Comparison of ENCODE assay signal across 22 cellular contexts in the genomic region with DNA sequence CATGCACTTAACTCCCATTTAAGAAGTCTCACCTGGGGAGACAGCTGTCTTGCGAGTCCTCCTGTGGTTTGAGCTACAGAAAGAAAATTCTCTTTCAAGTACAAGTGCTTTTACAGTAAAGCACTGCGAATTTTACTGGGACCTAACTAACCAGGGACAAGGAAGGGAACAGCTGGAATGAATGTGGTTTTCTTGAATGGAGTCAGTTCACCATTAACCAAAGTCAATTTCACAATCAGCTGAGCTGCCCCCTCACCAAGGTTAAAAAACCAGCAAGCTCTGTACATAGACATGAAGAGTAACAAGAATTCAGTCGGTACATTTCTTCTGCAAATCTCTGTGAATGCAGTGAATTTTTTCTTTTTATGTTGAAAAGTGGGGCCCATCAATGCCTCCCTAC. TPM values are rescaled to one million over a fixed set of nuclear protein-coding genes. Genes with fewer than 3 reads are reported as not detected.
DNase-seq lines count a peak whose midpoint lies in the region; TF ChIP-seq lines count a peak whose summit lies in the region.
"Had no signal": no experiment of that assay in that cellular context is flagged by ENCODE, and none has a peak within 500 bp of the region (broad histone marks: within the 10 kb centered on the region; RNA-seq: fewer than 3 reads in every experiment).

No MANE protein-coding gene starts in this region.

- TF ChIP-seq CTCF in kidney epithelial cell (IDR thresholded peaks at IDR 0.05; ENCODE audit: insufficient read depth, low read length, poor library complexity, severe bottlenecking) (no peak), Peyer's patch (IDR thresholded peaks at IDR 0.05) (no peak)

- H3K14ac ChIP-seq in mesenchymal stem cell (ENCODE audit: low read length in 2 of 2), result no peak overlapping the region

- H2AFZ ChIP-seq in mesenchymal stem cell (ENCODE audit: low read depth, low read length), result no peak overlapping the region
- H2AFZ ChIP-seq: GM23248 had no signal

- H2BK120ac ChIP-seq in mesenchymal stem cell (ENCODE audit: low read depth, low read length), result no peak overlapping the region

- no peak overlapping the region for H3K4me3 ChIP-seq in BLaER1 treated with 17β-estradiol and CSF1 and Interleukin-3, amounts not matched to agents 10 nM and 100 nM
- H3K4me3 ChIP-seq in kidney epithelial cell (ENCODE audit: low read depth, low read length) (no peak overlapping the region), mesenchymal stem cell (ENCODE audit: insufficient read depth in 1 of 2, low read depth in 1 of 2, low read length in 2 of 2) (no peak overlapping the region), Peyer's patch (no peak overlapping the region)
- H3K4me3 ChIP-seq: GM23248 had no signal

- H3K79me1 ChIP-seq in mesenchymal stem cell (replicated peaks; ENCODE audit: low read length, poor library complexity, severe bottlenecking), result peaks cover 33% of the 10 kb centered on the region

- H4K20me1 ChIP-seq in BLaER1 treated with 17β-estradiol and CSF1 and Interleukin-3, amounts not matched to agents 10 nM and 100 nM, result no peaks in the 10 kb centered on the region

- no peak overlapping the region for H3K27ac ChIP-seq in BLaER1 treated with 17β-estradiol and CSF1 and Interleukin-3, amounts not matched to agents 10 nM and 100 nM
- H3K27ac ChIP-seq in mesenchymal stem cell (ENCODE audit: low read length, poor library complexity, severe bottlenecking) (peak overlapping the region; percentile 74), Peyer's patch (no peak overlapping the region)
- H3K27ac ChIP-seq: GM23248 had no signal

- no peak overlapping the region for H3K23ac ChIP-seq in mesenchymal stem cell (ENCODE audit: low read length in 2 of 2)

- no peaks in the 10 kb centered on the region for H3K27me3 ChIP-seq in BLaER1 treated with 17β-estradiol and CSF1 and Interleukin-3, amounts not matched to agents 10 nM and 100 nM
- H3K27me3 ChIP-seq in kidney epithelial cell (ENCODE audit: control insufficient read depth, insufficient read depth, low read length) (no peaks in the 10 kb centered on the region), mesenchymal stem cell (ENCODE audit: control insufficient read depth in 1 of 2, insufficient read depth in 1 of 2, low read length in 2 of 2) (no peaks in the 10 kb centered on the region), Peyer's patch (no peaks in the 10 kb centered on the region)

- H2BK12ac ChIP-seq in mesenchymal stem cell (ENCODE audit: low read length in 2 of 2), result no peak overlapping the region

- H3K4me1 ChIP-seq in BLaER1 treated with 17β-estradiol and CSF1 and Interleukin-3, amounts not matched to agents 10 nM and 100 nM, result peaks cover 0 to 69% (median 44%) of the 10 kb centered on the region in 10 experiments; a peak in 15 of 20 replicates
- peaks cover 15% of the 10 kb centered on the region for H3K4me1 ChIP-seq in mesenchymal stem cell (ENCODE audit: control insufficient read depth, insufficient read depth, low read depth, low read length)
- no peaks in the 10 kb centered on the region for H3K4me1 ChIP-seq in Peyer's patch

- no peak overlapping the region for H3K4ac ChIP-seq in mesenchymal stem cell (ENCODE audit: low read depth in 1 of 2, low read length in 2 of 2)

- no peak overlapping the region for H2BK15ac ChIP-seq in mesenchymal stem cell (ENCODE audit: low read depth, poor library complexity, severe bottlenecking)

- 90% methylated on average over 3 of the region's 3 CpGs for WGBS in mesenchymal stem cell

- H2BK5ac ChIP-seq in mesenchymal stem cell (ENCODE audit: low read depth, low read length, poor library complexity, severe bottlenecking), result no peak overlapping the region

- no peak overlapping the region for H3K18ac ChIP-seq in mesenchymal stem cell (ENCODE audit: low read depth in 1 of 2, low read length in 2 of 2)

- H2AK5ac ChIP-seq in mesenchymal stem cell (ENCODE audit: low read length, severe bottlenecking), result no peak overlapping the region

- TF ChIP-seq POLR2A in Peyer's patch (IDR thresholded peaks at IDR 0.05), result no peak

- no peak overlapping the region for H4K91ac ChIP-seq in mesenchymal stem cell (ENCODE audit: low read length)

- DNase-seq in amniotic epithelial cell (ENCODE audit: low read depth) (peak; percentile 13), kidney epithelial cell (ENCODE audit: low read depth) (peak; percentile 68), mesenchymal stem cell (no peak), SW480 (ENCODE audit: low spot score) (no peak), inferior parietal cortex (ENCODE audit: extremely low spot score) (no peak), Peyer's patch (no peak)
- no peak for DNase-seq in activated CD4-positive, alpha-beta T cell treated with anti-CD3 and anti-CD28 coated beads for 1 hour
- DNase-seq: Calu3; CD8-positive, alpha-beta T cell; DMS53; EL; GM23248; HCEC 1CT; KG1; NCI-H1048; NCI-H2081; NCI-H510A; NCI-H748 treated with DMSO at 0.1 percent for 48 hours; SHP77 treated with DMSO at 0.1 percent for 48 hours; SK-N-SH had no signal

- peak overlapping the region in 8 of 11 experiments; percentile 10 to 84 (median 57); a peak in 12 of 22 replicates for H3K4me2 ChIP-seq in BLaER1 treated with 17β-estradiol and CSF1 and Interleukin-3, amounts not matched to agents 10 nM and 100 nM
- peak overlapping the region; percentile 20 for H3K4me2 ChIP-seq in mesenchymal stem cell (ENCODE audit: low read length, poor library complexity, severe bottlenecking)
- H3K4me2 ChIP-seq: SK-N-SH had no signal

- H3K9ac ChIP-seq in BLaER1 treated with 17β-estradiol and CSF1 and Interleukin-3, amounts not matched to agents 10 nM and 100 nM, result no peak overlapping the region
- no peak overlapping the region for H3K9ac ChIP-seq in mesenchymal stem cell (ENCODE audit: low read length)
- H3K9ac ChIP-seq: GM23248, SK-N-SH had no signal

- H3K9me3 ChIP-seq in BLaER1 treated with 17β-estradiol and CSF1 and Interleukin-3, amounts not matched to agents 10 nM and 100 nM (replicated peaks in 1 of 11), result no peaks in the 10 kb centered on the region
- H3K9me3 ChIP-seq in mesenchymal stem cell (ENCODE audit: control insufficient read depth, low read length) (no peaks in the 10 kb centered on the region), Peyer's patch (no peaks in the 10 kb centered on the region)
- H3K9me3 ChIP-seq: SK-N-SH had no signal

- H4K8ac ChIP-seq in mesenchymal stem cell (ENCODE audit: low read length), result no peak overlapping the region

- no peaks in the 10 kb centered on the region for H3K36me3 ChIP-seq in BLaER1 treated with 17β-estradiol and CSF1 and Interleukin-3, amounts not matched to agents 10 nM and 100 nM
- H3K36me3 ChIP-seq in kidney epithelial cell (ENCODE audit: control insufficient read depth, insufficient read depth, low read length) (no peaks in the 10 kb centered on the region), mesenchymal stem cell (ENCODE audit: control insufficient read depth in 1 of 2, insufficient read depth in 2 of 2, low read depth in 1 of 2, low read length in 2 of 2) (no peaks in the 10 kb centered on the region), Peyer's patch (no peaks in the 10 kb centered on the region)

RNA-seq across cellular contexts. Expression of a gene that starts 56.3 kb away (rescaled TPM):
- total RNA-seq in kidney epithelial cell, result 1.6 and 1.7 TPM in 2 replicates
- 8.0 TPM for polyA plus RNA-seq in mesenchymal stem cell (2013, experiment 1 of 2)
- 7.6 TPM for polyA plus RNA-seq in mesenchymal stem cell (2013, experiment 2 of 2)
- 10 to 100 TPM in 2 of 4 donors, 1 to 10 TPM in 2; 1.8 to 21.4 (median 12.1) TPM for total RNA-seq in Peyer's patch
- total RNA-seq: Calu3; CD8-positive, alpha-beta T cell; OCI-LY7 had no signal

Comparison
In these comparisons a context has a peak if more than half of its experiments do, and no peak if none do; other contexts are left out.
1. DNase-seq: peak in amniotic epithelial cell (single experiment) and kidney epithelial cell (single experiment); none in mesenchymal stem cell (single experiment), activated CD4-positive, alpha-beta T cell treated with anti-CD3 and anti-CD28 coated beads for 1 hour (single experiment), SW480 (single experiment), inferior parietal cortex (single experiment) and Peyer's patch (0 of 3).